ENCODE assay signal across 10 cellular contexts in genomic region chr1:2312196-2312588, GRCh38.
DNase-seq lines count a peak whose midpoint lies in the region; ATAC-seq and TF ChIP-seq lines count a peak whose summit lies in the region.
"Had no signal": no experiment of that assay in that cellular context is flagged by ENCODE, and none has a peak within 500 bp of the region (broad histone marks: within the 10 kb centered on the region; RNA-seq: fewer than 3 reads in every experiment).

No MANE protein-coding gene starts in this region.

- H3K27ac ChIP-seq in BLaER1, result no peak overlapping the region
- H3K27ac ChIP-seq in SK-N-MC, result 0 out of 2 replicates have a peak overlapping the region, but pooled peaks have one; percentile 6
- peak overlapping the region; percentile 1 for H3K27ac ChIP-seq in right cardiac atrium (ENCODE audit: low read length)
- peak overlapping the region in 16 of 21 experiments; percentile 0 to 94 (median 90) for H3K27ac ChIP-seq in skin epidermis
- H3K27ac ChIP-seq in SK-N-SH (ENCODE audit: low read depth in 2 of 2, low read length in 1 of 2), result no peak overlapping the region; a peak in 1 of 4 replicates
- H3K27ac ChIP-seq: foreskin keratinocyte had no signal

- H2AFZ ChIP-seq in SK-N-SH (ENCODE audit: low read depth), result no peak overlapping the region

- TF ChIP-seq RAD21 in SK-N-SH (IDR thresholded peaks at IDR 0.05; ENCODE audit: low read length), result no peak

- intact Hi-C loops in right cardiac atrium (cut with DNase I), result loop anchor here in 2 of 4 donors (5.0 to 10.0 kb wide), 2 partner anchors 80 to 117 kb away; partner anchors contain the start of gene FAAP20 (in 1 of the 2)

- peaks cover 15% of the 10 kb centered on the region for H3K36me3 ChIP-seq in BLaER1
- peaks cover 19% of the 10 kb centered on the region for H3K36me3 ChIP-seq in SK-N-MC (ENCODE audit: insufficient read depth, low read length)
- H3K36me3 ChIP-seq in SK-N-SH (replicated peaks in 1 of 2; ENCODE audit: control insufficient read depth in 1 of 2, insufficient read depth in 2 of 2, low read length in 1 of 2), result peaks cover 3 to 19% of the 10 kb centered on the region in 2 experiments

- H3K79me2 ChIP-seq in SK-N-SH (ENCODE audit: insufficient read depth), result no peaks in the 10 kb centered on the region

- no peak for TF ChIP-seq CTCF in SK-N-SH (IDR thresholded peaks at IDR 0.05)

- WGBS in right cardiac atrium, result 36% methylated on average over 11 of the region's 11 CpGs
- 88% methylated on average over 4 of the region's 11 CpGs for WGBS in SK-N-SH (ENCODE audit: low lambda C conversion rate)

- H4K20me1 ChIP-seq in BLaER1, result peaks cover 33% of the 10 kb centered on the region
- H4K20me1 ChIP-seq in SK-N-SH (ENCODE audit: insufficient read depth), result no peaks in the 10 kb centered on the region

- peaks cover 4% of the 10 kb centered on the region for H3F3A ChIP-seq in SK-N-SH (replicated peaks; ENCODE audit: insufficient read depth)

- peak; percentile 1 to 6 for ATAC-seq in right cardiac atrium

- H3K4me3 ChIP-seq in BLaER1 (no peak overlapping the region), SK-N-MC (no peak overlapping the region), right cardiac atrium (ENCODE audit: low read length) (no peak overlapping the region), skin epidermis (no peak overlapping the region), SK-N-SH (ENCODE audit: low read depth in 2 of 2, low read length in 1 of 2) (no peak overlapping the region)

- POLR2A ChIA-PET in SK-N-SH (lab: Yijun Ruan, JAX), result interaction anchor here (1.0 kb wide), 1 partner anchor 106 kb away, joined by 3 read pairs; no protein-coding TSS in a partner anchor

- H3K27me3 ChIP-seq in BLaER1, result peaks cover 4% of the 10 kb centered on the region; the same call in 1 of the 2 replicates
- H3K27me3 ChIP-seq in right cardiac atrium (ENCODE audit: control insufficient read depth, insufficient read depth), result no peaks in the 10 kb centered on the region
- H3K27me3 ChIP-seq in SK-N-SH (ENCODE audit: insufficient read depth), result no peaks in the 10 kb centered on the region
- H3K27me3 ChIP-seq: foreskin keratinocyte had no signal

- no peak overlapping the region for H3K9ac ChIP-seq in BLaER1
- H3K9ac ChIP-seq in SK-N-MC (ENCODE audit: insufficient read length), result no peak overlapping the region
- no peak overlapping the region for H3K9ac ChIP-seq in SK-N-SH

- CTCF ChIA-PET in SK-N-SH (lab: Yijun Ruan, JAX), result interaction anchor here (0.9 to 1.3 kb wide), 2 partner anchors 36 to 117 kb away, joined by 4 to 5 read pairs; partner anchors contain the start of gene FAAP20

- no peaks in the 10 kb centered on the region for H3K9me3 ChIP-seq in BLaER1
- no peaks in the 10 kb centered on the region for H3K9me3 ChIP-seq in SK-N-MC (ENCODE audit: low read depth, low read length)
- no peaks in the 10 kb centered on the region for H3K9me3 ChIP-seq in right cardiac atrium (ENCODE audit: control insufficient read depth, low read length)
- H3K9me3 ChIP-seq in SK-N-SH, result no peaks in the 10 kb centered on the region

- DNase-seq in SK-N-MC (ENCODE audit: low read depth, low spot score) (no peak), right cardiac atrium (no peak), SK-N-SH (no peak), GM19240 (ENCODE audit: insufficient read length, low spot score) (no peak), DMS153 (lab: John Stamatoyannopoulos, UW) (no peak)
- DNase-seq in effector CD8-positive, alpha-beta T cell (lab: John Stamatoyannopoulos, UW), result no peak
- DNase-seq: foreskin keratinocyte, NCI-H2081 had no signal

- H3K4me1 ChIP-seq in BLaER1 (peaks cover 82% of the 10 kb centered on the region), right cardiac atrium (ENCODE audit: control insufficient read depth, insufficient read depth, low read length) (peaks cover 5% of the 10 kb centered on the region), SK-N-SH (ENCODE audit: control insufficient read depth in 1 of 2, insufficient read depth in 2 of 2, low read depth in 1 of 2, low read length in 1 of 2) (peaks cover 0 to 40% of the 10 kb centered on the region in 2 experiments; a peak in 1 of 4 replicates)
- H3K4me1 ChIP-seq: foreskin keratinocyte had no signal

- H3K9me2 ChIP-seq in SK-N-SH, result no peaks in the 10 kb centered on the region

- TF ChIP-seq EP300 in SK-N-SH (IDR thresholded peaks at IDR 0.05; ENCODE audit: borderline replicate concordance in 1 of 2, low read depth in 1 of 2, low read length in 1 of 2), result no peak

- H3K4me2 ChIP-seq in BLaER1 (peak overlapping the region; percentile 74), SK-N-SH (no peak overlapping the region)

TF ChIP-seq in SK-N-SH, 30 proteins besides CTCF, POLR2A, EP300 and RAD21:
- TF ChIP-seq FOXJ3 (CRISPR knock-in tag; IDR thresholded peaks at IDR 0.05) (no peak), FOSL2 (IDR thresholded peaks at IDR 0.05; ENCODE audit: borderline replicate concordance, low read depth) (no peak), EZH2phosphoT487 (IDR thresholded peaks at IDR 0.05; ENCODE audit: borderline replicate concordance, low read depth) (no peak)

Comparison
In these comparisons a context has a peak if more than half of its experiments do, and no peak if none do; other contexts are left out.
1. H3K27ac ChIP-seq: peak in SK-N-MC (single experiment), right cardiac atrium (single experiment) and skin epidermis (16 of 21); none in BLaER1 (single experiment) and SK-N-SH (0 of 2).